In the genomic region with DNA sequence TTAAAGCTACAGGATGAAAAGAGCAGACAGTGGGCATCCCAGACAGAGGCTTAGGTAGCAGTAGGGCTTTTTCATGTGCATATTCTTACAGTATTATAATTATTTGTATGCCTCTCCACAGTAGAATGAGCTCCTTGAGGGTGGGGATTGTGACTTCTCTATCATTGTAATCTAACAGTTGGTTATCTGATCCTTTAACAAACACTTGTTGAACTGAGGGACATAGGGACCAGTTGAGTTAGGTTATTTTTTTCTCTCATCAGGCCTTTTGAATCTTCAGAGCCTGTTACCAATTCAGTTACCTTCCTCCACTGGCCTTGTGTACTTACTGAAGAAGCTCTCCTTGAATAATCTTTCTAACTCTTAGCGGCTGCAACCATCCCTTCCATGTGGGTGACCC, we compare ENCODE assay signal across 11 cellular contexts. TPM values are rescaled to one million over a fixed set of nuclear protein-coding genes. Genes with fewer than 3 reads are reported as not detected.
A peak's percentile ranks its signal among the peaks of the same experiment; 100 is the strongest.
DNase-seq lines count a peak whose midpoint lies in the region; ATAC-seq and TF ChIP-seq lines count a peak whose summit lies in the region.
"Had no signal": no experiment of that assay in that cellular context is flagged by ENCODE, and none has a peak within 500 bp of the region (broad histone marks: within the 10 kb centered on the region; RNA-seq: fewer than 3 reads in every experiment).

No MANE protein-coding gene starts in this region.

- H3K36me3 ChIP-seq in ovary, result no peaks in the 10 kb centered on the region
- H3K36me3 ChIP-seq: BE2C had no signal

- POLR2A ChIA-PET in T-cell (lab: Charles Lee), result interaction anchor here (0.5 to 3.1 kb wide), 6 partner anchors 17 to 1027 kb away, joined by 3 to 78 read pairs (median 7); partner anchors contain the start of genes CHCHD4 (in 1 of the 2) and TMEM43 (in 1 of the 2)

- TF ChIP-seq POLR2A in ovary (IDR thresholded peaks at IDR 0.05), result no peak

- no peak for DNase-seq in activated naive CD4-positive, alpha-beta T cell treated with Interleukin-2 at 50 U/mL for 16 hours
- DNase-seq in T-cell, result no peak
- no peak for DNase-seq in glutamatergic neuron
- no peak for DNase-seq in stimulated activated naive B cell treated with anti-CD40 and anti-IgM and Interleukin-4, amounts not matched to agents 10 μg/mL and 1 μg/mL and 100 μg/mL, for 72 hours
- DNase-seq in ovary, result no peak
- DNase-seq: BE2C, HCEC 1CT, NCI-H524 had no signal

- peaks cover 74% of the 10 kb centered on the region for H3K4me1 Mint-ChIP-seq in activated naive CD4-positive, alpha-beta T cell treated with anti-CD3 and anti-CD28 coated beads, Interleukin-2, amount 50 U/mL, for 24 hours
- H3K4me1 Mint-ChIP-seq in T-cell (peaks cover 62 to 74% (median 68%) of the 10 kb centered on the region in 3 donors), glutamatergic neuron (ENCODE audit: low read depth, unreplicated experiment) (peaks cover 20% of the 10 kb centered on the region)
- H3K4me1 Mint-ChIP-seq in stimulated activated naive B cell treated with anti-CD40 and anti-IgM and Interleukin-4, amounts not matched to agents 10 μg/mL and 1 μg/mL and 100 μg/mL, for 72 hours, result peaks cover 32 to 53% of the 10 kb centered on the region in 2 donors

- no peaks in the 10 kb centered on the region for H3K9me3 Mint-ChIP-seq in activated naive CD4-positive, alpha-beta T cell treated with anti-CD3 and anti-CD28 coated beads, Interleukin-2, amount 50 U/mL, for 24 hours
- H3K9me3 Mint-ChIP-seq in T-cell (no peaks in the 10 kb centered on the region), glutamatergic neuron (ENCODE audit: unreplicated experiment) (peaks cover 14% of the 10 kb centered on the region)
- H3K9me3 Mint-ChIP-seq in stimulated activated naive B cell treated with anti-CD40 and anti-IgM and Interleukin-4, amounts not matched to agents 10 μg/mL and 1 μg/mL and 100 μg/mL, for 72 hours, result no peaks in the 10 kb centered on the region

- H3K27me3 Mint-ChIP-seq in activated naive CD4-positive, alpha-beta T cell treated with anti-CD3 and anti-CD28 coated beads, Interleukin-2, amount 50 U/mL, for 24 hours, result no peaks in the 10 kb centered on the region
- no peaks in the 10 kb centered on the region for H3K27me3 Mint-ChIP-seq in T-cell
- no peaks in the 10 kb centered on the region for H3K27me3 Mint-ChIP-seq in glutamatergic neuron (ENCODE audit: unreplicated experiment)
- H3K27me3 Mint-ChIP-seq in stimulated activated naive B cell treated with anti-CD40 and anti-IgM and Interleukin-4, amounts not matched to agents 10 μg/mL and 1 μg/mL and 100 μg/mL, for 72 hours, result no peaks in the 10 kb centered on the region

- intact Hi-C loops in ovary (cut with DNase I), result loop anchor here in 2 of 4 donors (2.0 to 10.0 kb wide), 3 partner anchors 55 to 765 kb away; partner anchors contain the start of genes CHCHD4 (in 2 of the 2), TMEM43 (in 2 of the 2) and NR2C2 (in 1 of the 2)

- H3K4me3 ChIP-seq in ovary, result no peak overlapping the region

- peak overlapping the region; percentile 100 for H3K27ac Mint-ChIP-seq in activated naive CD4-positive, alpha-beta T cell treated with anti-CD3 and anti-CD28 coated beads, Interleukin-2, amount 50 U/mL, for 24 hours
- H3K27ac Mint-ChIP-seq in T-cell (peak overlapping the region; percentile 98 to 100), glutamatergic neuron (ENCODE audit: unreplicated experiment) (no peak overlapping the region)
- peak overlapping the region; percentile 100 for H3K27ac Mint-ChIP-seq in stimulated activated naive B cell treated with anti-CD40 and anti-IgM and Interleukin-4, amounts not matched to agents 10 μg/mL and 1 μg/mL and 100 μg/mL, for 72 hours

- CTCF ChIA-PET in T-cell (lab: Charles Lee), result interaction anchor here in 1 of 2 donors (3.7 kb wide), 1 partner anchor 283 kb away, joined by 18 read pairs; no protein-coding TSS in a partner anchor

- TF ChIP-seq CTCF in glutamatergic neuron (IDR thresholded peaks at IDR 0.05; ENCODE audit: partially characterized antibody, unreplicated experiment) (no peak), ovary (IDR thresholded peaks at IDR 0.05) (no peak)

- peak overlapping the region; percentile 99 for H3K4me3 Mint-ChIP-seq in activated naive CD4-positive, alpha-beta T cell treated with anti-CD3 and anti-CD28 coated beads, Interleukin-2, amount 50 U/mL, for 24 hours
- H3K4me3 Mint-ChIP-seq in T-cell (peak overlapping the region; percentile 91 to 100 (median 98)), glutamatergic neuron (ENCODE audit: unreplicated experiment) (peak overlapping the region; percentile 97)
- peak overlapping the region; percentile 92 to 98 for H3K4me3 Mint-ChIP-seq in stimulated activated naive B cell treated with anti-CD40 and anti-IgM and Interleukin-4, amounts not matched to agents 10 μg/mL and 1 μg/mL and 100 μg/mL, for 72 hours

- H3K9me3 ChIP-seq in ovary, result no peaks in the 10 kb centered on the region
- H3K9me3 ChIP-seq: BE2C had no signal

- H3K4me1 ChIP-seq in ovary (ENCODE audit: insufficient read depth), result peaks cover 11% of the 10 kb centered on the region
- H3K4me1 ChIP-seq: BE2C had no signal

- no peak overlapping the region for H3K27ac ChIP-seq in ovary

- H3K36me3 Mint-ChIP-seq in activated naive CD4-positive, alpha-beta T cell treated with anti-CD3 and anti-CD28 coated beads, Interleukin-2, amount 50 U/mL, for 24 hours, result peaks cover 8% of the 10 kb centered on the region
- peaks cover 26% of the 10 kb centered on the region for H3K36me3 Mint-ChIP-seq in T-cell
- H3K36me3 Mint-ChIP-seq in glutamatergic neuron (ENCODE audit: unreplicated experiment), result no peaks in the 10 kb centered on the region
- H3K36me3 Mint-ChIP-seq in stimulated activated naive B cell treated with anti-CD40 and anti-IgM and Interleukin-4, amounts not matched to agents 10 μg/mL and 1 μg/mL and 100 μg/mL, for 72 hours, result peaks cover 5 to 23% of the 10 kb centered on the region in 2 donors

- TF ChIP-seq EP300 in ovary (IDR thresholded peaks at IDR 0.05), result no peak

- WGBS in ovary, 3 donors, result 87 to 95% (median 93%) methylated on average over 1 of the region's 1 CpG

- ATAC-seq in T-cell (replicated peaks in 1 of 4) (no peak), GM18870 (IDR thresholded peaks at IDR 0.05; ENCODE audit: unreplicated experiment) (no peak), GM21528 (IDR thresholded peaks at IDR 0.05; ENCODE audit: low FRiP score, unreplicated experiment) (no peak)
- no peak for ATAC-seq in stimulated activated naive B cell treated with anti-CD40 and anti-IgM and Interleukin-4, amounts not matched to agents 10 μg/mL and 1 μg/mL and 100 μg/mL, for 72 hours (replicated peaks)

- H3K27me3 ChIP-seq in ovary, result no peaks in the 10 kb centered on the region
- H3K27me3 ChIP-seq: BE2C had no signal

RNA-seq across cellular contexts. Expression of gene LSM3, which starts 1.2 kb away (rescaled TPM):
- total RNA-seq in T-cell, result 1 to 10 TPM; 6.7 to 8.4 (median 7.3) TPM
- total RNA-seq in glutamatergic neuron (ENCODE audit: unreplicated experiment), result 8.4 TPM
- 10 to 100 TPM in 3 of 7 donors, 1 to 10 TPM in 4; 7.9 to 12.0 (median 9.7) TPM for total RNA-seq in ovary
- 10 to 100 TPM; 11.2 to 18.6 TPM for polyA plus RNA-seq in ovary

RNA-seq across cellular contexts. Expression of gene XPC, which starts 1.4 kb away (rescaled TPM):
- total RNA-seq in T-cell (10 to 100 TPM; 67.8 to 90.7 (median 76.9) TPM), glutamatergic neuron (ENCODE audit: unreplicated experiment) (39.5 TPM), ovary (10 to 100 TPM; 38.7 to 50.8 (median 40.6) TPM)
- polyA plus RNA-seq in ovary, result 10 to 100 TPM; 36.2 to 63.1 TPM

RNA-seq across cellular contexts. Expression of gene TMEM43, which starts 54.9 kb away (rescaled TPM):
- total RNA-seq in T-cell, result 10 to 100 TPM; 36.9 to 76.3 (median 63.6) TPM
- 50.8 TPM for total RNA-seq in glutamatergic neuron (ENCODE audit: unreplicated experiment)
- 10 to 100 TPM; 72.0 to 100.0 (median 87.3) TPM for total RNA-seq in ovary
- 100 to 1,000 TPM in 1 of 2 donors, 10 to 100 TPM in 1; 82.3 to 104 TPM for polyA plus RNA-seq in ovary

RNA-seq across cellular contexts. Expression of gene CHCHD4, which starts 55.1 kb away (rescaled TPM):
- 1 to 10 TPM; 2.7 to 8.4 (median 8.3) TPM for total RNA-seq in T-cell
- total RNA-seq in glutamatergic neuron (ENCODE audit: unreplicated experiment), result 9.4 TPM
- total RNA-seq in ovary, result 10 to 100 TPM; 10.1 to 16.7 (median 12.2) TPM
- polyA plus RNA-seq in ovary, result 10 to 100 TPM; 11.7 to 22.2 TPM
